ENCODE assay signal across 8 cellular contexts in genomic region chr3:133894334-133895207, GRCh38. TPM values are rescaled to one million over a fixed set of nuclear protein-coding genes. Genes with fewer than 3 reads are reported as not detected.
DNase-seq lines count a peak whose midpoint lies in the region; ATAC-seq and TF ChIP-seq lines count a peak whose summit lies in the region.

No MANE protein-coding gene starts in this region.

- DNase-seq in H7 (peak; percentile 80), WTC11 (ENCODE audit: low spot score) (peak; percentile 61), left ventricle myocardium superior (peak; percentile 49), sciatic nerve (ENCODE audit: low spot score) (no peak), HCEC 1CT (no peak)
- DNase-seq in activated CD4-positive, alpha-beta T cell treated with anti-CD3 and anti-CD28 coated beads for 4 hours, result no peak

- no peaks in the 10 kb centered on the region for H3K36me3 Mint-ChIP-seq in WTC11

- H3K4me1 Mint-ChIP-seq in WTC11, result peaks cover 11% of the 10 kb centered on the region

- POLR2A ChIA-PET in WTC11 (lab: Charles Lee), result interaction anchor here (0.7 kb wide), 1 partner anchor 19 kb away, joined by 4 read pairs; no protein-coding TSS in a partner anchor

- no peaks in the 10 kb centered on the region for H3K36me3 ChIP-seq in H7 (replicated peaks; ENCODE audit: control insufficient read depth, insufficient read depth, low read length)

- intact Hi-C loops in left ventricle myocardium superior (cut with micrococcal nuclease), result loop anchor here (10.0 kb wide), 1 partner anchor 70 kb away; no protein-coding TSS in a partner anchor
- intact Hi-C loops in sciatic nerve (cut with DNase I), result no loop called here

- CTCF ChIA-PET in WTC11 (lab: Charles Lee), result interaction anchor here (1.0 to 1.9 kb wide), 5 partner anchors 20 to 77 kb away, joined by 3 to 6 read pairs (median 4); no protein-coding TSS in a partner anchor

- no peaks in the 10 kb centered on the region for H3K9me3 Mint-ChIP-seq in WTC11

- peak overlapping the region; percentile 74 for H3K4me3 Mint-ChIP-seq in WTC11

- H3K27ac Mint-ChIP-seq in WTC11, result no peak overlapping the region

- ATAC-seq in WTC11 (peak; percentile 40), left ventricle myocardium superior (peak; percentile 37), sciatic nerve (peak; percentile 13), HG03139 (IDR thresholded peaks at IDR 0.05; ENCODE audit: unreplicated experiment) (no peak), GM21825 (IDR thresholded peaks at IDR 0.05; ENCODE audit: unreplicated experiment) (no peak)

- peaks cover 49% of the 10 kb centered on the region for H3K27me3 Mint-ChIP-seq in WTC11 (ENCODE audit: low read depth)

- no peak for TF ChIP-seq CTCF in WTC11 (IDR thresholded peaks at IDR 0.05)

- H3K4me3 ChIP-seq in H7 (ENCODE audit: insufficient read depth, low read depth, low read length), result peak overlapping the region; percentile 70

- peaks cover 48% of the 10 kb centered on the region for H3K27me3 ChIP-seq in H7 (ENCODE audit: control insufficient read depth, insufficient read depth, low read length)

TF ChIP-seq in WTC11, 78 proteins besides CTCF, POLR2A, EP300 and RAD21:
- TF ChIP-seq RELA (CRISPR knock-in tag; IDR thresholded peaks at IDR 0.05; ENCODE audit: borderline replicate concordance), result no peak
- no peak for TF ChIP-seq NFYB (CRISPR knock-in tag; conservative IDR thresholded peaks at IDR 0.05; ENCODE audit: low read depth)
- no peak for TF ChIP-seq SOX15 (CRISPR knock-in tag; IDR thresholded peaks at IDR 0.05)
- no peak for TF ChIP-seq PRRX2 (CRISPR knock-in tag; IDR thresholded peaks at IDR 0.05)
- peak; percentile 23; the same call in 1 of the 2 replicates for TF ChIP-seq SP1 (CRISPR knock-in tag; conservative IDR thresholded peaks at IDR 0.05)
- no peak for TF ChIP-seq GRHL2 (CRISPR knock-in tag; IDR thresholded peaks at IDR 0.05; ENCODE audit: insufficient replicate concordance, severe bottlenecking)
- TF ChIP-seq IRF2 (CRISPR knock-in tag; IDR thresholded peaks at IDR 0.05; ENCODE audit: borderline replicate concordance, low read depth), result no peak
- no peak for TF ChIP-seq ZNF263 (CRISPR knock-in tag; IDR thresholded peaks at IDR 0.05; ENCODE audit: low read depth)
- TF ChIP-seq GTF2I (CRISPR knock-in tag; conservative IDR thresholded peaks at IDR 0.05), result no peak
- no peak for TF ChIP-seq MLX (CRISPR knock-in tag; IDR thresholded peaks at IDR 0.05)
- TF ChIP-seq, protein P1, sequence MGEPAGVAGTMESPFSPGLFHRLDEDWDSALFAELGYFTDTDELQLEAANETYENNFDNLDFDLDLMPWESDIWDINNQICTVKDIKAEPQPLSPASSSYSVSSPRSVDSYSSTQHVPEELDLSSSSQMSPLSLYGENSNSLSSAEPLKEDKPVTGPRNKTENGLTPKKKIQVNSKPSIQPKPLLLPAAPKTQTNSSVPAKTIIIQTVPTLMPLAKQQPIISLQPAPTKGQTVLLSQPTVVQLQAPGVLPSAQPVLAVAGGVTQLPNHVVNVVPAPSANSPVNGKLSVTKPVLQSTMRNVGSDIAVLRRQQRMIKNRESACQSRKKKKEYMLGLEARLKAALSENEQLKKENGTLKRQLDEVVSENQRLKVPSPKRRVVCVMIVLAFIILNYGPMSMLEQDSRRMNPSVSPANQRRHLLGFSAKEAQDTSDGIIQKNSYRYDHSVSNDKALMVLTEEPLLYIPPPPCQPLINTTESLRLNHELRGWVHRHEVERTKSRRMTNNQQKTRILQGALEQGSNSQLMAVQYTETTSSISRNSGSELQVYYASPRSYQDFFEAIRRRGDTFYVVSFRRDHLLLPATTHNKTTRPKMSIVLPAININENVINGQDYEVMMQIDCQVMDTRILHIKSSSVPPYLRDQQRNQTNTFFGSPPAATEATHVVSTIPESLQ (CRISPR knock-in tag; IDR thresholded peaks at IDR 0.05), result 0 out of 2 replicates have a peak, but pooled peaks have one; percentile 39
- no peak for TF ChIP-seq STAT6 (CRISPR knock-in tag; conservative IDR thresholded peaks at IDR 0.05; ENCODE audit: low read depth)
- no peak for TF ChIP-seq SMAD4 (CRISPR knock-in tag; IDR thresholded peaks at IDR 0.05)
- TF ChIP-seq ZNF281 (CRISPR knock-in tag; IDR thresholded peaks at IDR 0.05), result peak; percentile 79; the same call in 1 of the 2 replicates
- no peak for TF ChIP-seq OVOL2 (CRISPR knock-in tag; IDR thresholded peaks at IDR 0.05; ENCODE audit: borderline replicate concordance)
- no peak for TF ChIP-seq ESRRA (CRISPR knock-in tag; IDR thresholded peaks at IDR 0.05; ENCODE audit: borderline replicate concordance)
- peak; percentile 62 for TF ChIP-seq ZNF423 (CRISPR knock-in tag; IDR thresholded peaks at IDR 0.05)
- no peak for TF ChIP-seq GABPB1 (CRISPR knock-in tag; IDR thresholded peaks at IDR 0.05)

RNA-seq across cellular contexts. Expression of gene RAB6B, which starts 1.1 kb away (rescaled TPM):
- total RNA-seq in H7 (2014; rRNA removed; shearing (Covaris generic)), result 1.2 and 2.4 TPM in 2 replicates
- total RNA-seq in WTC11 (2021), result 14.9 to 21.0 TPM (median 18.0 TPM) in 3 replicates
- 51.6 TPM for total RNA-seq in left ventricle myocardium superior
- total RNA-seq in sciatic nerve, result 9.5 TPM

Comparison
In these comparisons a context has a peak if more than half of its experiments do, and no peak if none do; other contexts are left out.
1. DNase-seq: peak in H7 (single experiment), WTC11 (single experiment) and left ventricle myocardium superior (single experiment); none in sciatic nerve (single experiment), HCEC 1CT (single experiment) and activated CD4-positive, alpha-beta T cell treated with anti-CD3 and anti-CD28 coated beads for 4 hours (0 of 2).
2. ATAC-seq: peak in WTC11 (single experiment), left ventricle myocardium superior (single experiment) and sciatic nerve (single experiment); none in HG03139 (single experiment) and GM21825 (single experiment).